In the genomic region with DNA sequence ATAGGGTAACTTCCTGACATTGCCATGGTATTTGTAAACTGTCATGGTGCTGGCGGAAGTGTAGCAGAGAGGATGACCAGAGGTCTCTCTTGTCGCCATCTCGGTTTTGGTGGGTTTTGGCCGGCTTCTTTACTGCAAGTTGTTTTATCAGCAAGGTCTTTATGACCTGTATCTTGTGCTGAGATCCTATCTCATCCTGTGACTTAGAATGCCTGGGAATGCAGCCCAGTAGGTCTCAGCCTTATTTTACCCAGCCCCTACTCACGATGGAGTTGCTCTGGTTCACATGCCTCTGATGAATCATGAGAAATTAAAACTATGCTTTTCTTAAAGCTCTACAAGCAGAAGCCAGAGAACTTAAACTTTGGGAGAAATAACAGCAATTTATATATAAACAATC, we compare ENCODE assay signal across 1 cellular context.
TF ChIP-seq lines count a peak whose summit lies in the region.

No MANE protein-coding gene starts in this region.

TF ChIP-seq in IMR-90, 13 proteins besides CTCF, POLR2A, EP300 and RAD21:
- no peak for TF ChIP-seq MAZ (IDR thresholded peaks at IDR 0.05; ENCODE audit: borderline replicate concordance, low read depth, low read length)
- no peak for TF ChIP-seq SMC3 (IDR thresholded peaks at IDR 0.05; ENCODE audit: low read depth, low read length)
- TF ChIP-seq MAFK (IDR thresholded peaks at IDR 0.05; ENCODE audit: low read depth, low read length) = no peak
- TF ChIP-seq CHD1 (IDR thresholded peaks at IDR 0.05; ENCODE audit: low read depth, low read length) = no peak
- TF ChIP-seq, protein P1, sequence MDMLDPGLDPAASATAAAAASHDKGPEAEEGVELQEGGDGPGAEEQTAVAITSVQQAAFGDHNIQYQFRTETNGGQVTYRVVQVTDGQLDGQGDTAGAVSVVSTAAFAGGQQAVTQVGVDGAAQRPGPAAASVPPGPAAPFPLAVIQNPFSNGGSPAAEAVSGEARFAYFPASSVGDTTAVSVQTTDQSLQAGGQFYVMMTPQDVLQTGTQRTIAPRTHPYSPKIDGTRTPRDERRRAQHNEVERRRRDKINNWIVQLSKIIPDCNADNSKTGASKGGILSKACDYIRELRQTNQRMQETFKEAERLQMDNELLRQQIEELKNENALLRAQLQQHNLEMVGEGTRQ (IDR thresholded peaks at IDR 0.05; ENCODE audit: low read depth, low read length) = no peak
- TF ChIP-seq NFE2L2 (IDR thresholded peaks at IDR 0.05; ENCODE audit: low read depth, low read length) = no peak
- TF ChIP-seq RCOR1 (IDR thresholded peaks at IDR 0.05; ENCODE audit: insufficient replicate concordance, low read length) = no peak
- TF ChIP-seq, protein P2, sequence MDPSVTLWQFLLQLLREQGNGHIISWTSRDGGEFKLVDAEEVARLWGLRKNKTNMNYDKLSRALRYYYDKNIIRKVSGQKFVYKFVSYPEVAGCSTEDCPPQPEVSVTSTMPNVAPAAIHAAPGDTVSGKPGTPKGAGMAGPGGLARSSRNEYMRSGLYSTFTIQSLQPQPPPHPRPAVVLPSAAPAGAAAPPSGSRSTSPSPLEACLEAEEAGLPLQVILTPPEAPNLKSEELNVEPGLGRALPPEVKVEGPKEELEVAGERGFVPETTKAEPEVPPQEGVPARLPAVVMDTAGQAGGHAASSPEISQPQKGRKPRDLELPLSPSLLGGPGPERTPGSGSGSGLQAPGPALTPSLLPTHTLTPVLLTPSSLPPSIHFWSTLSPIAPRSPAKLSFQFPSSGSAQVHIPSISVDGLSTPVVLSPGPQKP (IDR thresholded peaks at IDR 0.05; ENCODE audit: borderline replicate concordance, low read depth, low read length) = no peak
- no peak for TF ChIP-seq CEBPB (IDR thresholded peaks at IDR 0.05; ENCODE audit: low read depth, low read length)
- TF ChIP-seq FOS (IDR thresholded peaks at IDR 0.05; ENCODE audit: low read depth, low read length) = no peak
- TF ChIP-seq MXI1 (IDR thresholded peaks at IDR 0.05; ENCODE audit: borderline replicate concordance, low read depth, low read length) = no peak
- TF ChIP-seq BHLHE40 (IDR thresholded peaks at IDR 0.05; ENCODE audit: low read depth, low read length) = no peak
- TF ChIP-seq RFX5 (IDR thresholded peaks at IDR 0.05; ENCODE audit: low read depth, low read length) = no peak
